ENCODE assay signal across 33 cellular contexts in the genomic region with DNA sequence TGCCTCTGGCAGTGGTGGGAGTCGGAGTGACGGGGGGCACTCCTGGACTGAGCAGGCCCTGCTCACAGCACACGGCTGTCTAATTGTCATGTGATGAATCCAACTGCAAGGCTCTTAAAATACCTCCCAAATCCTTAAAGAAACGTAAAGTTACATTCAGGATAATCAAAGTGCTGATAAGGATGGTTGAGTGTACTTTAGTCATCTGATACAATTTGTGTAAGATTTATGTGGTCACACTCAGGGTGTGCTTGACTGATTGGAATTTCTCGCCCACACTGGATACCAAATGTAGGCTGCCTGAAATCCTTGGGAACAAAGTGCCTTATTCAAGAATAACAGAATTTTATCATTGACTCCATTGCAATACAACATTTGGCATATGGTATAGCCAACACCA.
"Had no signal": no experiment of that assay in that cellular context is flagged by ENCODE, and none has a peak within 500 bp of the region (broad histone marks: within the 10 kb centered on the region; RNA-seq: fewer than 3 reads in every experiment).

No MANE protein-coding gene starts in this region.

- H3K4me3 ChIP-seq: adrenal gland, ascending aorta, body of pancreas, esophagus squamous epithelium, gastroesophageal sphincter had no signal

- H3K36me3 Mint-ChIP-seq: activated CD8-positive, alpha-beta memory T cell treated with anti-CD3 and anti-CD28 coated beads, Interleukin-2, amount 10 ng/mL, durations not matched to agents 7 days and 5 days; activated naive CD4-positive, alpha-beta T cell treated with anti-CD3 and anti-CD28 coated beads, Interleukin-2, amount 50 U/mL, for 24 hours; activated naive CD8-positive, alpha-beta T cell treated with anti-CD3 and anti-CD28 coated beads for 36 hours had no signal

- DNase-seq: activated B cell treated with CpG ODN at 0.5 μM for 24 hours; activated CD4-positive, alpha-beta T cell treated with anti-CD3 and anti-CD28 coated beads for 48 hours; activated CD4-positive, alpha-beta T cell treated with anti-CD3 and anti-CD28 coated beads, Interleukin-2, amount 50 U/mL, for 1 hour; activated CD4-positive, alpha-beta T cell treated with anti-CD3 and anti-CD28 coated beads, Interleukin-2, amount 50 U/mL, for 48 hours; activated CD8-positive, alpha-beta memory T cell treated with anti-CD3 and anti-CD28 coated beads, Interleukin-2, amount 10 ng/mL, durations not matched to agents 7 days and 5 days; activated CD8-positive, alpha-beta memory T cell treated with anti-CD3 and anti-CD28 coated beads, Interleukin-2, amount 50 U/mL, for 4 hours; activated CD8-positive, alpha-beta T cell treated with anti-CD3 and anti-CD28 coated beads, Interleukin-2, amount 10 ng/mL, durations not matched to agents 7 days and 5 days; activated effector memory CD4-positive, alpha-beta T cell treated with anti-CD3 and anti-CD28 coated beads, Interleukin-2, amount 50 U/mL, for 16 hours; activated naive CD4-positive, alpha-beta T cell treated with anti-CD3 and anti-CD28 coated beads for 36 hours; activated naive CD8-positive, alpha-beta T cell treated with anti-CD3 and anti-CD28 coated beads for 36 hours; activated naive CD8-positive, alpha-beta T cell treated with anti-CD3 and anti-CD28 coated beads, Interleukin-2, amount 50 U/mL, for 24 hours; activated T-cell treated with anti-CD3 and anti-CD28 coated beads, Interleukin-2, amount 50 U/mL, for 1 hour; activated T-cell treated with anti-CD3 and anti-CD28 coated beads, Interleukin-2, amount 50 U/mL, for 48 hours; adrenal gland; body of pancreas; caudate nucleus; cortex of kidney; effector CD8-positive, alpha-beta T cell; esophagus squamous epithelium; foreskin melanocyte; head of caudate nucleus; T-helper 1 cell; T-helper 17 cell; T1000; WERI-Rb-1 had no signal

- H3K27ac ChIP-seq: adrenal gland, ascending aorta, body of pancreas, epithelial cell of prostate, esophagus squamous epithelium, gastroesophageal sphincter, WERI-Rb-1 had no signal

- H3K9me3 Mint-ChIP-seq: activated naive CD4-positive, alpha-beta T cell treated with anti-CD3 and anti-CD28 coated beads for 36 hours; activated naive CD4-positive, alpha-beta T cell treated with anti-CD3 and anti-CD28 coated beads, Interleukin-2, amount 50 U/mL, for 24 hours; activated naive CD8-positive, alpha-beta T cell treated with anti-CD3 and anti-CD28 coated beads for 36 hours; activated naive CD8-positive, alpha-beta T cell treated with anti-CD3 and anti-CD28 coated beads, Interleukin-2, amount 50 U/mL, for 24 hours; activated T-helper 1 cell treated with anti-CD3 and anti-CD28 coated beads, Interleukin-12 subunit alpha, Interleukin-12 subunit beta, Interleukin-2, Interleukin-4 antibody, amounts not matched to agents 30 ng/mL and 10 ng/mL and 1 ng/mL, durations not matched to agents 14 hours and 24 hours and 36 hours; activated T-helper 2 cell treated with anti-CD3 and anti-CD28 coated beads, Interferon-gamma antibody, Interleukin-2, Interleukin-4, amounts not matched to agents 10 μg/mL and 5 μg/mL and 100 μg/mL, durations not matched to agents 14 hours and 24 hours and 36 hours; T-helper 2 cell treated with Interferon-gamma antibody and Interleukin-4, amounts not matched to agents 5 μg/mL and 100 μg/mL, for 36 hours had no signal

- H3K4me1 ChIP-seq: adrenal gland, ascending aorta, body of pancreas, gastroesophageal sphincter had no signal

- H3K36me3 ChIP-seq: adrenal gland, ascending aorta, esophagus squamous epithelium, gastroesophageal sphincter, WERI-Rb-1 had no signal

- H3K4me3 Mint-ChIP-seq: activated B cell treated with CpG ODN at 0.5 μM for 24 hours; activated CD8-positive, alpha-beta memory T cell treated with anti-CD3 and anti-CD28 coated beads, Interleukin-2, amount 10 ng/mL, durations not matched to agents 7 days and 5 days; activated CD8-positive, alpha-beta T cell treated with anti-CD3 and anti-CD28 coated beads, Interleukin-2, amount 10 ng/mL, durations not matched to agents 7 days and 5 days; activated naive CD4-positive, alpha-beta T cell treated with anti-CD3 and anti-CD28 coated beads for 36 hours; activated naive CD4-positive, alpha-beta T cell treated with anti-CD3 and anti-CD28 coated beads, Interleukin-2, amount 50 U/mL, for 24 hours; activated naive CD8-positive, alpha-beta T cell treated with anti-CD3 and anti-CD28 coated beads for 36 hours; activated naive CD8-positive, alpha-beta T cell treated with anti-CD3 and anti-CD28 coated beads, Interleukin-2, amount 50 U/mL, for 24 hours; activated T-helper 1 cell treated with anti-CD3 and anti-CD28 coated beads, Interleukin-12 subunit alpha, Interleukin-12 subunit beta, Interleukin-2, Interleukin-4 antibody, amounts not matched to agents 30 ng/mL and 10 ng/mL and 1 ng/mL, durations not matched to agents 14 hours and 24 hours and 36 hours; T-helper 17 cell; T-helper 2 cell treated with Interferon-gamma antibody and Interleukin-4, amounts not matched to agents 5 μg/mL and 100 μg/mL, for 36 hours had no signal

- H3K27me3 Mint-ChIP-seq: activated B cell treated with CpG ODN at 0.5 μM for 24 hours; activated CD8-positive, alpha-beta memory T cell treated with anti-CD3 and anti-CD28 coated beads, Interleukin-2, amount 10 ng/mL, durations not matched to agents 7 days and 5 days; activated naive CD4-positive, alpha-beta T cell treated with anti-CD3 and anti-CD28 coated beads, Interleukin-2, amount 50 U/mL, for 24 hours; activated naive CD8-positive, alpha-beta T cell treated with anti-CD3 and anti-CD28 coated beads for 36 hours; activated naive CD8-positive, alpha-beta T cell treated with anti-CD3 and anti-CD28 coated beads, Interleukin-2, amount 50 U/mL, for 24 hours had no signal

- H3K9me3 ChIP-seq: adrenal gland, ascending aorta, body of pancreas, esophagus squamous epithelium, gastroesophageal sphincter had no signal

- H3K4me1 Mint-ChIP-seq: activated B cell treated with CpG ODN at 0.5 μM for 24 hours; activated CD8-positive, alpha-beta memory T cell treated with anti-CD3 and anti-CD28 coated beads, Interleukin-2, amount 10 ng/mL, durations not matched to agents 7 days and 5 days; activated naive CD4-positive, alpha-beta T cell treated with anti-CD3 and anti-CD28 coated beads, Interleukin-2, amount 50 U/mL, for 24 hours; activated naive CD8-positive, alpha-beta T cell treated with anti-CD3 and anti-CD28 coated beads for 36 hours; activated naive CD8-positive, alpha-beta T cell treated with anti-CD3 and anti-CD28 coated beads, Interleukin-2, amount 50 U/mL, for 24 hours; T-helper 17 cell had no signal

- H3K27ac Mint-ChIP-seq: activated B cell treated with CpG ODN at 0.5 μM for 24 hours; activated CD8-positive, alpha-beta memory T cell treated with anti-CD3 and anti-CD28 coated beads, Interleukin-2, amount 10 ng/mL, durations not matched to agents 7 days and 5 days; activated CD8-positive, alpha-beta T cell treated with anti-CD3 and anti-CD28 coated beads, Interleukin-2, amount 10 ng/mL, durations not matched to agents 7 days and 5 days; activated naive CD4-positive, alpha-beta T cell treated with anti-CD3 and anti-CD28 coated beads for 36 hours; activated naive CD4-positive, alpha-beta T cell treated with anti-CD3 and anti-CD28 coated beads, Interleukin-2, amount 50 U/mL, for 24 hours; activated naive CD8-positive, alpha-beta T cell treated with anti-CD3 and anti-CD28 coated beads for 36 hours; activated naive CD8-positive, alpha-beta T cell treated with anti-CD3 and anti-CD28 coated beads, Interleukin-2, amount 50 U/mL, for 24 hours; activated T-helper 1 cell treated with anti-CD3 and anti-CD28 coated beads, Interleukin-12 subunit alpha, Interleukin-12 subunit beta, Interleukin-2, Interleukin-4 antibody, amounts not matched to agents 30 ng/mL and 10 ng/mL and 1 ng/mL, durations not matched to agents 14 hours and 24 hours and 36 hours; activated T-helper 2 cell treated with anti-CD3 and anti-CD28 coated beads, Interferon-gamma antibody, Interleukin-2, Interleukin-4, amounts not matched to agents 10 μg/mL and 5 μg/mL and 100 μg/mL, durations not matched to agents 14 hours and 24 hours and 36 hours; T-helper 17 cell; T-helper 2 cell treated with Interferon-gamma antibody and Interleukin-4, amounts not matched to agents 5 μg/mL and 100 μg/mL, for 36 hours had no signal

- ATAC-seq: activated CD4-positive, CD25-positive, alpha-beta regulatory T cell treated with anti-CD3 and anti-CD28 coated beads, Interleukin-2, amount 50 U/mL, for 24 hours; activated CD8-positive, alpha-beta memory T cell treated with anti-CD3 and anti-CD28 coated beads, Interleukin-2, amount 10 ng/mL, durations not matched to agents 7 days and 5 days; activated CD8-positive, alpha-beta T cell treated with anti-CD3 and anti-CD28 coated beads, Interleukin-2, amount 10 ng/mL, durations not matched to agents 7 days and 5 days; activated naive CD8-positive, alpha-beta T cell treated with anti-CD3 and anti-CD28 coated beads, Interleukin-2, amount 50 U/mL, for 24 hours; body of pancreas; gastroesophageal sphincter; T-helper 17 cell had no signal

- H3K27me3 ChIP-seq: adrenal gland, ascending aorta, body of pancreas had no signal
